ENCODE assay signal across 18 cellular contexts in the genomic region with DNA sequence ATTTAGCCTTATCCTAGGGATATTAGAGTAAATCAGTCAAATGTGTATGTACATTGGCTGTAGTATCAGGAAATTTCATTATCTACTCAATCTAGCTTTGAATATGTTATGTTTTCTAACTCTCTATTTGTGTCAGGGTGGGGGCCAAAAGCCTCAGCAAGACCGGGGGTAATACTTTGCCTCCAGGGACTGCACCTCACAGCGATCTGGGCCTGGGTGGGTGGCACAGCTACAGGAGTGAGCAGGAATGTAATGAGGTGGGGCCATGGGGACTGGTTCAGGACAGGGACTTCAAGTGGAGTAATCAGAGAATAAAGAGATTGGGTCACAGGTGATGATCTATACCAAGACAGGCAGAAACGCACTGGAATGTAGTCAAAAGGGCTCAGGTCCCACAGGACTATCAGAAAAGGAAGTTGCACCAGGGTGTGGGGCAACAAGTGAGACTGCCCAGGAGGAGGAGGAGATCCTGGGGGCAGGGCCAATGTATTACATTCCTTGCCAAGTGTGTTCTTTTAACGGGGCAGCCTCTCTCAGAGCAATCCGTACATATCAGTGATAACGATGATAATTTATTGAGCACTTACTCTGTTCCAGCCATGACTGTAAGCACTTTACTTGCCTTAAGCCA. TPM values are rescaled to one million over a fixed set of nuclear protein-coding genes. Genes with fewer than 3 reads are reported as not detected.
A peak's percentile ranks its signal among the peaks of the same experiment; 100 is the strongest.
DNase-seq lines count a peak whose midpoint lies in the region; ATAC-seq and TF ChIP-seq lines count a peak whose summit lies in the region.
"Had no signal": no experiment of that assay in that cellular context is flagged by ENCODE, and none has a peak within 500 bp of the region (broad histone marks: within the 10 kb centered on the region; RNA-seq: fewer than 3 reads in every experiment).

No MANE protein-coding gene starts in this region.

- ATAC-seq in activated T-helper 17 cell treated with anti-CD3 and anti-CD28 coated beads, Interleukin-2, amount 50 U/mL, for 72 hours (replicated peaks): no peak
- peak; percentile 44 for ATAC-seq in omental fat pad (ENCODE audit: low FRiP score)
- ATAC-seq: Panc1 had no signal

- H3K27me3 Mint-ChIP-seq in CD14-positive monocyte (ENCODE audit: low read depth in 3 of 3): no peaks in the 10 kb centered on the region
- no peaks in the 10 kb centered on the region for H3K27me3 Mint-ChIP-seq in activated T-helper 17 cell treated with anti-CD3 and anti-CD28 coated beads, Interleukin-2, amount 50 U/mL, for 72 hours
- no peaks in the 10 kb centered on the region for H3K27me3 Mint-ChIP-seq in progenitor cell of endocrine pancreas
- H3K27me3 Mint-ChIP-seq: activated naive CD8-positive, alpha-beta T cell treated with anti-CD3 and anti-CD28 coated beads, Interleukin-2, amount 10 ng/mL, durations not matched to agents 7 days and 5 days had no signal

- DNase-seq in CD14-positive monocyte (ENCODE audit: low spot score): peak; percentile 56
- peak; percentile 11 to 14 for DNase-seq in Kasumi-1 (lab: John Stamatoyannopoulos, UW)
- no peak for DNase-seq in omental fat pad (ENCODE audit: low spot score)
- DNase-seq in pons (ENCODE audit: low spot score): no peak
- DNase-seq in progenitor cell of endocrine pancreas (ENCODE audit: low spot score, unreplicated experiment): no peak
- DNase-seq in uterus: no peak
- DNase-seq: activated CD8-positive, alpha-beta memory T cell treated with anti-CD3 and anti-CD28 coated beads, Interleukin-2, amount 50 U/mL, for 48 hours; activated naive CD8-positive, alpha-beta T cell treated with anti-CD3 and anti-CD28 coated beads, Interleukin-2, amount 10 ng/mL, durations not matched to agents 7 days and 5 days; BE2C; caudate nucleus; effector CD4-positive, alpha-beta T cell; hippocampal formation; NCI-H1694 treated with DMSO at 0.1 percent for 48 hours; NCI-H510A; ovary; stimulated activated naive CD4-positive, alpha-beta T cell had no signal

- no peak overlapping the region for H3K4me3 ChIP-seq in uterus
- H3K4me3 ChIP-seq: ovary had no signal

- no peaks in the 10 kb centered on the region for H3K36me3 ChIP-seq in uterus
- H3K36me3 ChIP-seq: BE2C, ovary had no signal

- H3K4me1 Mint-ChIP-seq in CD14-positive monocyte (peaks cover 32% of the 10 kb centered on the region), progenitor cell of endocrine pancreas (ENCODE audit: low read depth) (peaks cover 4% of the 10 kb centered on the region)
- H3K4me1 Mint-ChIP-seq in activated T-helper 17 cell treated with anti-CD3 and anti-CD28 coated beads, Interleukin-2, amount 50 U/mL, for 72 hours: peaks cover 18% of the 10 kb centered on the region
- H3K4me1 Mint-ChIP-seq: activated naive CD8-positive, alpha-beta T cell treated with anti-CD3 and anti-CD28 coated beads, Interleukin-2, amount 10 ng/mL, durations not matched to agents 7 days and 5 days had no signal

- H3K27ac Mint-ChIP-seq in CD14-positive monocyte (peak overlapping the region; percentile 31 to 87 (median 69)), progenitor cell of endocrine pancreas (no peak overlapping the region)
- H3K27ac Mint-ChIP-seq in activated T-helper 17 cell treated with anti-CD3 and anti-CD28 coated beads, Interleukin-2, amount 50 U/mL, for 72 hours: peak overlapping the region; percentile 78
- H3K27ac Mint-ChIP-seq: activated naive CD8-positive, alpha-beta T cell treated with anti-CD3 and anti-CD28 coated beads, Interleukin-2, amount 10 ng/mL, durations not matched to agents 7 days and 5 days had no signal

- no peak for TF ChIP-seq POLR2A in uterus (IDR thresholded peaks at IDR 0.05)

- intact Hi-C loops in CD14-positive monocyte (cut with micrococcal nuclease): no loop called here
- intact Hi-C loops in uterus (cut with DNase I; ENCODE audit: low total_unique reads): no loop called here

- no peak for TF ChIP-seq CTCF in CD14-positive monocyte (IDR thresholded peaks at IDR 0.05)
- no peak for TF ChIP-seq CTCF in omental fat pad (IDR thresholded peaks at IDR 0.05)
- TF ChIP-seq CTCF in progenitor cell of endocrine pancreas (IDR thresholded peaks at IDR 0.05; ENCODE audit: unreplicated experiment): no peak
- TF ChIP-seq CTCF in uterus (IDR thresholded peaks at IDR 0.05): no peak

- H3K4me3 Mint-ChIP-seq in CD14-positive monocyte: peak overlapping the region; percentile 68 to 85
- H3K4me3 Mint-ChIP-seq in activated T-helper 17 cell treated with anti-CD3 and anti-CD28 coated beads, Interleukin-2, amount 50 U/mL, for 72 hours: no peak overlapping the region
- H3K4me3 Mint-ChIP-seq in progenitor cell of endocrine pancreas (ENCODE audit: low read depth): no peak overlapping the region
- H3K4me3 Mint-ChIP-seq: activated naive CD8-positive, alpha-beta T cell treated with anti-CD3 and anti-CD28 coated beads, Interleukin-2, amount 10 ng/mL, durations not matched to agents 7 days and 5 days had no signal

- H3K27ac ChIP-seq in uterus: no peak overlapping the region
- H3K27ac ChIP-seq: ovary had no signal

- no peaks in the 10 kb centered on the region for H3K27me3 ChIP-seq in uterus
- H3K27me3 ChIP-seq: BE2C, ovary had no signal

- H3K9me3 Mint-ChIP-seq in CD14-positive monocyte: no peaks in the 10 kb centered on the region
- H3K9me3 Mint-ChIP-seq in activated T-helper 17 cell treated with anti-CD3 and anti-CD28 coated beads, Interleukin-2, amount 50 U/mL, for 72 hours: no peaks in the 10 kb centered on the region
- no peaks in the 10 kb centered on the region for H3K9me3 Mint-ChIP-seq in progenitor cell of endocrine pancreas (ENCODE audit: low read depth)
- H3K9me3 Mint-ChIP-seq: activated naive CD8-positive, alpha-beta T cell treated with anti-CD3 and anti-CD28 coated beads, Interleukin-2, amount 10 ng/mL, durations not matched to agents 7 days and 5 days had no signal

- H3K36me3 Mint-ChIP-seq in CD14-positive monocyte: peaks cover 15 to 26% of the 10 kb centered on the region in 2 donors
- H3K36me3 Mint-ChIP-seq in activated T-helper 17 cell treated with anti-CD3 and anti-CD28 coated beads, Interleukin-2, amount 50 U/mL, for 72 hours (ENCODE audit: low read depth): peaks cover 56% of the 10 kb centered on the region
- peaks cover 19% of the 10 kb centered on the region for H3K36me3 Mint-ChIP-seq in progenitor cell of endocrine pancreas (ENCODE audit: insufficient read depth)

- no peaks in the 10 kb centered on the region for H3K4me1 ChIP-seq in uterus
- H3K4me1 ChIP-seq: BE2C had no signal

- no peaks in the 10 kb centered on the region for H3K9me3 ChIP-seq in uterus
- H3K9me3 ChIP-seq: BE2C, ovary had no signal

RNA-seq across cellular contexts. Expression of a gene that starts 54.0 kb away (rescaled TPM):
- 10 to 100 TPM; 10.9 to 11.3 TPM for polyA plus RNA-seq in CD14-positive monocyte
- total RNA-seq in activated T-helper 17 cell treated with anti-CD3 and anti-CD28 coated beads, Interleukin-2, amount 50 U/mL, for 72 hours: 10 to 100 TPM; 17.3 to 23.0 TPM
- total RNA-seq in omental fat pad (10 to 100 TPM; 10.2 to 16.8 (median 14.2) TPM), progenitor cell of endocrine pancreas (44.3 and 45.8 TPM in 2 replicates), uterus (10 to 100 TPM in 2 of 4 donors, 1 to 10 TPM in 2; 9.5 to 17.5 (median 12.5) TPM)

Comparison
In these comparisons a context has a peak if more than half of its experiments do, and no peak if none do; other contexts are left out.
1. DNase-seq: peak in CD14-positive monocyte (single experiment) and Kasumi-1 (2 of 2); none in omental fat pad (single experiment), pons (single experiment), progenitor cell of endocrine pancreas (single experiment) and uterus (0 of 2).
2. H3K4me3 Mint-ChIP-seq: peak in CD14-positive monocyte (2 of 2); none in activated T-helper 17 cell treated with anti-CD3 and anti-CD28 coated beads, Interleukin-2, amount 50 U/mL, for 72 hours (single experiment) and progenitor cell of endocrine pancreas (single experiment).